1 cellular context compared by ENCODE assay signal in the genomic region with DNA sequence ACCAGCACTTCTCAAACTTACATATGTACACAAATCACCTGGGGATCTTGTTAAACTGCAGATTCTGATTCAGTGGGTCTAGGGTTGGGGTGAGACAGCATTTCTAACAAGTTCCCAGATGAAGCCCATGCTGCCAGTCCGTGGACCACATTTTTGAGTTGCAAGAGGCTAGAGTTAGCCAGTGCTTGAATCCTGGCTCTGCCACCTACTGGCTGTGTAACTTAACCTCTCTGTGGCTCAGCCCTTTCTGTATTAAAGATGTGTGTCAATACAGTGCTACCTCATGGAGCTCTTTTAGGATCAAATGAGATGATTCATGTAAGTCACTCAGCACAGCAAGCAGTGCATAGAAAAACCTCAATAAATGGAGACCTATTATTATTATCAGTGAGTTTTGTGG.
TF ChIP-seq lines count a peak whose summit lies in the region.

No MANE protein-coding gene starts in this region.

TF ChIP-seq in K562, 482 proteins besides CTCF, POLR2A, EP300 and RAD21 (continued from another document):
- TF ChIP-seq, protein P1, sequence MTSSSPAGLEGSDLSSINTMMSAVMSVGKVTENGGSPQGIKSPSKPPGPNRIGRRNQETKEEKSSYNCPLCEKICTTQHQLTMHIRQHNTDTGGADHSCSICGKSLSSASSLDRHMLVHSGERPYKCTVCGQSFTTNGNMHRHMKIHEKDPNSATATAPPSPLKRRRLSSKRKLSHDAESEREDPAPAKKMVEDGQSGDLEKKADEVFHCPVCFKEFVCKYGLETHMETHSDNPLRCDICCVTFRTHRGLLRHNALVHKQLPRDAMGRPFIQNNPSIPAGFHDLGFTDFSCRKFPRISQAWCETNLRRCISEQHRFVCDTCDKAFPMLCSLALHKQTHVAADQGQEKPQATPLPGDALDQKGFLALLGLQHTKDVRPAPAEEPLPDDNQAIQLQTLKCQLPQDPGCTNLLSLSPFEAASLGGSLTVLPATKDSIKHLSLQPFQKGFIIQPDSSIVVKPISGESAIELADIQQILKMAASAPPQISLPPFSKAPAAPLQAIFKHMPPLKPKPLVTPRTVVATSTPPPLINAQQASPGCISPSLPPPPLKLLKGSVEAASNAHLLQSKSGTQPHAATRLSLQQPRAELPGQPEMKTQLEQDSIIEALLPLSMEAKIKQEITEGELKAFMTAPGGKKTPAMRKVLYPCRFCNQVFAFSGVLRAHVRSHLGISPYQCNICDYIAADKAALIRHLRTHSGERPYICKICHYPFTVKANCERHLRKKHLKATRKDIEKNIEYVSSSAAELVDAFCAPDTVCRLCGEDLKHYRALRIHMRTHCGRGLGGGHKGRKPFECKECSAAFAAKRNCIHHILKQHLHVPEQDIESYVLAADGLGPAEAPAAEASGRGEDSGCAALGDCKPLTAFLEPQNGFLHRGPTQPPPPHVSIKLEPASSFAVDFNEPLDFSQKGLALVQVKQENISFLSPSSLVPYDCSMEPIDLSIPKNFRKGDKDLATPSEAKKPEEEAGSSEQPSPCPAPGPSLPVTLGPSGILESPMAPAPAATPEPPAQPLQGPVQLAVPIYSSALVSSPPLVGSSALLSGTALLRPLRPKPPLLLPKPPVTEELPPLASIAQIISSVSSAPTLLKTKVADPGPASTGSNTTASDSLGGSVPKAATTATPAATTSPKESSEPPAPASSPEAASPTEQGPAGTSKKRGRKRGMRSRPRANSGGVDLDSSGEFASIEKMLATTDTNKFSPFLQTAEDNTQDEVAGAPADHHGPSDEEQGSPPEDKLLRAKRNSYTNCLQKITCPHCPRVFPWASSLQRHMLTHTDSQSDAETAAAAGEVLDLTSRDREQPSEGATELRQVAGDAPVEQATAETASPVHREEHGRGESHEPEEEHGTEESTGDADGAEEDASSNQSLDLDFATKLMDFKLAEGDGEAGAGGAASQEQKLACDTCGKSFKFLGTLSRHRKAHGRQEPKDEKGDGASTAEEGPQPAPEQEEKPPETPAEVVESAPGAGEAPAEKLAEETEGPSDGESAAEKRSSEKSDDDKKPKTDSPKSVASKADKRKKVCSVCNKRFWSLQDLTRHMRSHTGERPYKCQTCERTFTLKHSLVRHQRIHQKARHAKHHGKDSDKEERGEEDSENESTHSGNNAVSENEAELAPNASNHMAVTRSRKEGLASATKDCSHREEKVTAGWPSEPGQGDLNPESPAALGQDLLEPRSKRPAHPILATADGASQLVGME (CRISPR knock-in tag; IDR thresholded peaks at IDR 0.05) = no peak
- TF ChIP-seq, protein P2, sequence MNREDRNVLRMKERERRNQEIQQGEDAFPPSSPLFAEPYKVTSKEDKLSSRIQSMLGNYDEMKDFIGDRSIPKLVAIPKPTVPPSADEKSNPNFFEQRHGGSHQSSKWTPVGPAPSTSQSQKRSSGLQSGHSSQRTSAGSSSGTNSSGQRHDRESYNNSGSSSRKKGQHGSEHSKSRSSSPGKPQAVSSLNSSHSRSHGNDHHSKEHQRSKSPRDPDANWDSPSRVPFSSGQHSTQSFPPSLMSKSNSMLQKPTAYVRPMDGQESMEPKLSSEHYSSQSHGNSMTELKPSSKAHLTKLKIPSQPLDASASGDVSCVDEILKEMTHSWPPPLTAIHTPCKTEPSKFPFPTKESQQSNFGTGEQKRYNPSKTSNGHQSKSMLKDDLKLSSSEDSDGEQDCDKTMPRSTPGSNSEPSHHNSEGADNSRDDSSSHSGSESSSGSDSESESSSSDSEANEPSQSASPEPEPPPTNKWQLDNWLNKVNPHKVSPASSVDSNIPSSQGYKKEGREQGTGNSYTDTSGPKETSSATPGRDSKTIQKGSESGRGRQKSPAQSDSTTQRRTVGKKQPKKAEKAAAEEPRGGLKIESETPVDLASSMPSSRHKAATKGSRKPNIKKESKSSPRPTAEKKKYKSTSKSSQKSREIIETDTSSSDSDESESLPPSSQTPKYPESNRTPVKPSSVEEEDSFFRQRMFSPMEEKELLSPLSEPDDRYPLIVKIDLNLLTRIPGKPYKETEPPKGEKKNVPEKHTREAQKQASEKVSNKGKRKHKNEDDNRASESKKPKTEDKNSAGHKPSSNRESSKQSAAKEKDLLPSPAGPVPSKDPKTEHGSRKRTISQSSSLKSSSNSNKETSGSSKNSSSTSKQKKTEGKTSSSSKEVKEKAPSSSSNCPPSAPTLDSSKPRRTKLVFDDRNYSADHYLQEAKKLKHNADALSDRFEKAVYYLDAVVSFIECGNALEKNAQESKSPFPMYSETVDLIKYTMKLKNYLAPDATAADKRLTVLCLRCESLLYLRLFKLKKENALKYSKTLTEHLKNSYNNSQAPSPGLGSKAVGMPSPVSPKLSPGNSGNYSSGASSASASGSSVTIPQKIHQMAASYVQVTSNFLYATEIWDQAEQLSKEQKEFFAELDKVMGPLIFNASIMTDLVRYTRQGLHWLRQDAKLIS (CRISPR knock-in tag; IDR thresholded peaks at IDR 0.05) = no peak
- TF ChIP-seq ZFP1 (CRISPR knock-in tag; IDR thresholded peaks at IDR 0.05) (no peak), ZSCAN32 (CRISPR knock-in tag; IDR thresholded peaks at IDR 0.05) (no peak), ELF2 (CRISPR knock-in tag; IDR thresholded peaks at IDR 0.05) (no peak), BRD9 (IDR thresholded peaks at IDR 0.05; ENCODE audit: low read depth, partially characterized antibody) (no peak), CCNT2 (IDR thresholded peaks at IDR 0.05; ENCODE audit: borderline replicate concordance, extremely low read depth, insufficient read length, low read depth, low read length) (no peak), ZNF695 (CRISPR knock-in tag; IDR thresholded peaks at IDR 0.05) (no peak), CHD7 (IDR thresholded peaks at IDR 0.05; ENCODE audit: low read depth, low read length) (no peak), ZNF407 (IDR thresholded peaks at IDR 0.05; ENCODE audit: low read depth) (no peak), BRD4 (IDR thresholded peaks at IDR 0.05) (no peak), ETV5 (CRISPR knock-in tag; IDR thresholded peaks at IDR 0.05; ENCODE audit: low read depth) (no peak)
